Comparison of ENCODE assay signal across 1 cellular context in genomic region chr10:4840151-4840550, GRCh38.
TF ChIP-seq lines count a peak whose summit lies in the region.

No MANE protein-coding gene starts in this region.

TF ChIP-seq in HepG2, 621 proteins besides CTCF, POLR2A, EP300 and RAD21:
- TF ChIP-seq GTF2F1 (IDR thresholded peaks at IDR 0.05; ENCODE audit: low read length) (no peak), KLF11 (CRISPR knock-in tag; IDR thresholded peaks at IDR 0.05) (no peak), ZC3H13 (CRISPR knock-in tag; IDR thresholded peaks at IDR 0.05) (no peak), ZNF550 (CRISPR knock-in tag; IDR thresholded peaks at IDR 0.05; ENCODE audit: borderline replicate concordance) (no peak), FIP1L1 (IDR thresholded peaks at IDR 0.05; ENCODE audit: borderline replicate concordance, insufficient read depth, low read depth, low read length) (no peak), ZNF230 (CRISPR knock-in tag; IDR thresholded peaks at IDR 0.05) (no peak), ZMYM2 (CRISPR knock-in tag; IDR thresholded peaks at IDR 0.05) (no peak), IKZF4 (CRISPR knock-in tag; IDR thresholded peaks at IDR 0.05; ENCODE audit: borderline replicate concordance, low read depth, not compliant biosample characterization) (no peak), ZNF260 (CRISPR knock-in tag; IDR thresholded peaks at IDR 0.05; ENCODE audit: borderline replicate concordance, low read depth) (no peak)
- TF ChIP-seq, protein P1, sequence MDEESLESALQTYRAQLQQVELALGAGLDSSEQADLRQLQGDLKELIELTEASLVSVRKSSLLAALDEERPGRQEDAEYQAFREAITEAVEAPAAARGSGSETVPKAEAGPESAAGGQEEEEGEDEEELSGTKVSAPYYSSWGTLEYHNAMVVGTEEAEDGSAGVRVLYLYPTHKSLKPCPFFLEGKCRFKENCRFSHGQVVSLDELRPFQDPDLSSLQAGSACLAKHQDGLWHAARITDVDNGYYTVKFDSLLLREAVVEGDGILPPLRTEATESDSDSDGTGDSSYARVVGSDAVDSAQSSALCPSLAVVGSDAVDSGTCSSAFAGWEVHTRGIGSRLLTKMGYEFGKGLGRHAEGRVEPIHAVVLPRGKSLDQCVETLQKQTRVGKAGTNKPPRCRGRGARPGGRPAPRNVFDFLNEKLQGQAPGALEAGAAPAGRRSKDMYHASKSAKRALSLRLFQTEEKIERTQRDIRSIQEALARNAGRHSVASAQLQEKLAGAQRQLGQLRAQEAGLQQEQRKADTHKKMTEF (CRISPR knock-in tag; IDR thresholded peaks at IDR 0.05) = no peak
- TF ChIP-seq, protein P2, sequence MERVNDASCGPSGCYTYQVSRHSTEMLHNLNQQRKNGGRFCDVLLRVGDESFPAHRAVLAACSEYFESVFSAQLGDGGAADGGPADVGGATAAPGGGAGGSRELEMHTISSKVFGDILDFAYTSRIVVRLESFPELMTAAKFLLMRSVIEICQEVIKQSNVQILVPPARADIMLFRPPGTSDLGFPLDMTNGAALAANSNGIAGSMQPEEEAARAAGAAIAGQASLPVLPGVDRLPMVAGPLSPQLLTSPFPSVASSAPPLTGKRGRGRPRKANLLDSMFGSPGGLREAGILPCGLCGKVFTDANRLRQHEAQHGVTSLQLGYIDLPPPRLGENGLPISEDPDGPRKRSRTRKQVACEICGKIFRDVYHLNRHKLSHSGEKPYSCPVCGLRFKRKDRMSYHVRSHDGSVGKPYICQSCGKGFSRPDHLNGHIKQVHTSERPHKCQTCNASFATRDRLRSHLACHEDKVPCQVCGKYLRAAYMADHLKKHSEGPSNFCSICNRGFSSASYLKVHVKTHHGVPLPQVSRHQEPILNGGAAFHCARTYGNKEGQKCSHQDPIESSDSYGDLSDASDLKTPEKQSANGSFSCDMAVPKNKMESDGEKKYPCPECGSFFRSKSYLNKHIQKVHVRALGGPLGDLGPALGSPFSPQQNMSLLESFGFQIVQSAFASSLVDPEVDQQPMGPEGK (CRISPR knock-in tag; IDR thresholded peaks at IDR 0.05) = no peak
- TF ChIP-seq, protein P3, sequence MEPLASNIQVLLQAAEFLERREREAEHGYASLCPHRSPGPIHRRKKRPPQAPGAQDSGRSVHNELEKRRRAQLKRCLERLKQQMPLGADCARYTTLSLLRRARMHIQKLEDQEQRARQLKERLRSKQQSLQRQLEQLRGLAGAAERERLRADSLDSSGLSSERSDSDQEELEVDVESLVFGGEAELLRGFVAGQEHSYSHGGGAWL (CRISPR knock-in tag; IDR thresholded peaks at IDR 0.05) = no peak
